Comparison of ENCODE assay signal across 1 cellular context in genomic region chr7:141874787-141875186, GRCh38.
TF ChIP-seq lines count a peak whose summit lies in the region.

No MANE protein-coding gene starts in this region.

TF ChIP-seq in WTC11, 78 proteins besides CTCF, POLR2A, EP300 and RAD21 (continued from another document):
- TF ChIP-seq HMGXB4 (CRISPR knock-in tag; IDR thresholded peaks at IDR 0.05) (no peak), ZMAT4 (CRISPR knock-in tag; IDR thresholded peaks at IDR 0.05) (no peak), NR3C1 (CRISPR knock-in tag; conservative IDR thresholded peaks at IDR 0.05; ENCODE audit: low read depth) (no peak), ZBTB43 (CRISPR knock-in tag; IDR thresholded peaks at IDR 0.05) (no peak), NFATC4 (CRISPR knock-in tag; IDR thresholded peaks at IDR 0.05) (no peak), SOX15 (CRISPR knock-in tag; IDR thresholded peaks at IDR 0.05) (no peak), ETV6 (CRISPR knock-in tag; IDR thresholded peaks at IDR 0.05) (no peak), PRDM15 (CRISPR knock-in tag; IDR thresholded peaks at IDR 0.05) (no peak), ATF3 (CRISPR knock-in tag; conservative IDR thresholded peaks at IDR 0.05) (no peak), TEAD4 (CRISPR knock-in tag; IDR thresholded peaks at IDR 0.05) (no peak), GRHL2 (CRISPR knock-in tag; IDR thresholded peaks at IDR 0.05; ENCODE audit: insufficient replicate concordance, severe bottlenecking) (no peak)
